30 cellular contexts compared by ENCODE assay signal in genomic region chr4:84325625-84326024, GRCh38.
"Had no signal": no experiment of that assay in that cellular context is flagged by ENCODE, and none has a peak within 500 bp of the region (broad histone marks: within the 10 kb centered on the region; RNA-seq: fewer than 3 reads in every experiment).

No MANE protein-coding gene starts in this region.

- H3K27me3 Mint-ChIP-seq: activated CD4-positive, alpha-beta memory T cell treated with anti-CD3 and anti-CD28 coated beads, Interleukin-2, amount 10 ng/mL, durations not matched to agents 7 days and 5 days; activated T-cell treated with anti-CD3 and anti-CD28 coated beads, Interleukin-2, amount 50 U/mL, for 24 hours; central memory CD8-positive, alpha-beta T cell; dendritic cell treated with granulocyte-macrophage colony-stimulating factor and Interleukin-4, amounts not matched to agents 40 ng/mL and 50 ng/mL, for 4 days; effector memory CD8-positive, alpha-beta T cell had no signal

- DNase-seq: activated CD4-positive, alpha-beta memory T cell treated with anti-CD3 and anti-CD28 coated beads, Interleukin-2, amount 10 ng/mL, durations not matched to agents 7 days and 5 days; activated CD4-positive, alpha-beta T cell treated with anti-CD3 and anti-CD28 coated beads for 1 hour; activated CD4-positive, alpha-beta T cell treated with anti-CD3 and anti-CD28 coated beads for 4 hours; activated CD4-positive, alpha-beta T cell treated with anti-CD3 and anti-CD28 coated beads, Interleukin-2, amount 10 ng/mL, durations not matched to agents 7 days and 5 days; activated CD4-positive, alpha-beta T cell treated with anti-CD3 and anti-CD28 coated beads, Interleukin-2, amount 50 U/mL, for 4 hours; activated CD8-positive, alpha-beta memory T cell treated with anti-CD3 and anti-CD28 coated beads, Interleukin-2, amount 50 U/mL, for 48 hours; activated effector memory CD4-positive, alpha-beta T cell treated with Interleukin-2 at 50 U/mL for 16 hours; activated gamma-delta T cell treated with Interleukin-2 at 50 U/mL for 16 hours; activated naive CD4-positive, alpha-beta T cell treated with anti-CD3 and anti-CD28 coated beads, Interleukin-2, amount 50 U/mL, for 16 hours; activated naive CD4-positive, alpha-beta T cell treated with Interleukin-2 at 50 U/mL for 16 hours; activated T-cell treated with anti-CD3 and anti-CD28 coated beads for 4 hours; activated T-cell treated with anti-CD3 and anti-CD28 coated beads, Interleukin-2, amount 50 U/mL, for 24 hours; activated T-cell treated with anti-CD3 and anti-CD28 coated beads, Interleukin-2, amount 50 U/mL, for 72 hours; amniotic stem cell; brain microvascular endothelial cell; dorsolateral prefrontal cortex; effector memory CD8-positive, alpha-beta T cell; erythroblast; foreskin keratinocyte; glutamatergic neuron; heart left ventricle; T-helper 2 cell had no signal

- H3K27me3 ChIP-seq: brain microvascular endothelial cell, dorsolateral prefrontal cortex, esophagus muscularis mucosa, foreskin keratinocyte, gastrocnemius medialis, heart left ventricle had no signal

- H3K36me3 ChIP-seq: brain microvascular endothelial cell, esophagus muscularis mucosa, gastrocnemius medialis, heart left ventricle had no signal

- H3K27ac Mint-ChIP-seq: activated CD4-positive, alpha-beta memory T cell treated with anti-CD3 and anti-CD28 coated beads, Interleukin-2, amount 10 ng/mL, durations not matched to agents 7 days and 5 days; activated CD4-positive, alpha-beta T cell treated with anti-CD3 and anti-CD28 coated beads, Interleukin-2, amount 10 ng/mL, durations not matched to agents 7 days and 5 days; activated naive CD8-positive, alpha-beta T cell; activated T-cell treated with anti-CD3 and anti-CD28 coated beads, Interleukin-2, amount 50 U/mL, for 24 hours; activated T-cell treated with anti-CD3 and anti-CD28 coated beads, Interleukin-2, amount 50 U/mL, for 72 hours; dendritic cell treated with granulocyte-macrophage colony-stimulating factor and Interleukin-4, amounts not matched to agents 40 ng/mL and 50 ng/mL, for 4 days; effector memory CD8-positive, alpha-beta T cell had no signal

- H3K4me3 ChIP-seq: coronary artery, esophagus muscularis mucosa, gastrocnemius medialis, heart left ventricle had no signal

- H3K4me3 Mint-ChIP-seq: activated CD4-positive, alpha-beta memory T cell treated with anti-CD3 and anti-CD28 coated beads, Interleukin-2, amount 10 ng/mL, durations not matched to agents 7 days and 5 days; activated CD4-positive, alpha-beta T cell treated with anti-CD3 and anti-CD28 coated beads, Interleukin-2, amount 10 ng/mL, durations not matched to agents 7 days and 5 days; activated naive CD8-positive, alpha-beta T cell; activated T-cell treated with anti-CD3 and anti-CD28 coated beads, Interleukin-2, amount 50 U/mL, for 24 hours; activated T-cell treated with anti-CD3 and anti-CD28 coated beads, Interleukin-2, amount 50 U/mL, for 72 hours; central memory CD8-positive, alpha-beta T cell; dendritic cell treated with granulocyte-macrophage colony-stimulating factor and Interleukin-4, amounts not matched to agents 40 ng/mL and 50 ng/mL, for 4 days; effector memory CD8-positive, alpha-beta T cell had no signal

- ATAC-seq: activated T-cell treated with anti-CD3 and anti-CD28 coated beads, Interleukin-2, amount 50 U/mL, for 72 hours; effector memory CD8-positive, alpha-beta T cell; foreskin keratinocyte; gastrocnemius medialis; heart left ventricle had no signal

- H3K4me1 Mint-ChIP-seq: activated CD4-positive, alpha-beta memory T cell treated with anti-CD3 and anti-CD28 coated beads, Interleukin-2, amount 10 ng/mL, durations not matched to agents 7 days and 5 days; activated CD4-positive, alpha-beta T cell treated with anti-CD3 and anti-CD28 coated beads, Interleukin-2, amount 10 ng/mL, durations not matched to agents 7 days and 5 days; central memory CD8-positive, alpha-beta T cell had no signal

- H3K36me3 Mint-ChIP-seq: activated naive CD8-positive, alpha-beta T cell had no signal

- H3K9me3 Mint-ChIP-seq: activated CD4-positive, alpha-beta memory T cell treated with anti-CD3 and anti-CD28 coated beads, Interleukin-2, amount 10 ng/mL, durations not matched to agents 7 days and 5 days; activated T-cell treated with anti-CD3 and anti-CD28 coated beads, Interleukin-2, amount 50 U/mL, for 24 hours; dendritic cell treated with granulocyte-macrophage colony-stimulating factor and Interleukin-4, amounts not matched to agents 40 ng/mL and 50 ng/mL, for 4 days had no signal

- FAIRE-seq: astrocyte, bronchial epithelial cell had no signal

- H3K4me1 ChIP-seq: foreskin keratinocyte, gastrocnemius medialis, heart left ventricle had no signal

- H3K27ac ChIP-seq: brain microvascular endothelial cell, coronary artery, esophagus muscularis mucosa, foreskin keratinocyte, gastrocnemius medialis, heart left ventricle had no signal
